Comparison of ENCODE assay signal across 14 cellular contexts in genomic region chr4:159169903-159170302, GRCh38.
DNase-seq lines count a peak whose midpoint lies in the region; ATAC-seq lines count a peak whose summit lies in the region.
"Had no signal": no experiment of that assay in that cellular context is flagged by ENCODE, and none has a peak within 500 bp of the region (broad histone marks: within the 10 kb centered on the region; RNA-seq: fewer than 3 reads in every experiment).

No MANE protein-coding gene starts in this region.

- H3K4me1 Mint-ChIP-seq in activated CD4-positive, alpha-beta memory T cell treated with anti-CD3 and anti-CD28 coated beads, Interleukin-2, amount 10 ng/mL, durations not matched to agents 7 days and 5 days: peaks cover 25% of the 10 kb centered on the region
- H3K4me1 Mint-ChIP-seq in activated T-helper 17 cell treated with anti-CD3 and anti-CD28 coated beads, Interleukin-2, amount 50 U/mL, for 72 hours: peaks cover 22% of the 10 kb centered on the region
- peaks cover 50% of the 10 kb centered on the region for H3K4me1 Mint-ChIP-seq in activated CD4-positive, alpha-beta T cell treated with anti-CD3 and anti-CD28 coated beads for 36 hours

- no peaks in the 10 kb centered on the region for H3K9me3 Mint-ChIP-seq in activated CD4-positive, alpha-beta memory T cell treated with anti-CD3 and anti-CD28 coated beads, Interleukin-2, amount 10 ng/mL, durations not matched to agents 7 days and 5 days
- H3K9me3 Mint-ChIP-seq in activated T-helper 17 cell treated with anti-CD3 and anti-CD28 coated beads, Interleukin-2, amount 50 U/mL, for 72 hours: no peaks in the 10 kb centered on the region
- H3K9me3 Mint-ChIP-seq in activated CD4-positive, alpha-beta T cell treated with anti-CD3 and anti-CD28 coated beads for 36 hours (ENCODE audit: low read depth): no peaks in the 10 kb centered on the region
- H3K9me3 Mint-ChIP-seq: dendritic cell treated with granulocyte-macrophage colony-stimulating factor and Interleukin-4, amounts not matched to agents 40 ng/mL and 50 ng/mL, for 4 days had no signal

- H3K27me3 ChIP-seq in BLaER1: no peaks in the 10 kb centered on the region
- H3K27me3 ChIP-seq: upper lobe of left lung had no signal

- H3K36me3 ChIP-seq in BLaER1: no peaks in the 10 kb centered on the region
- H3K36me3 ChIP-seq: upper lobe of left lung had no signal

- H3K4me2 ChIP-seq in BLaER1: peak overlapping the region; percentile 33; the same call in 1 of the 2 replicates

- no peaks in the 10 kb centered on the region for H3K36me3 Mint-ChIP-seq in activated CD4-positive, alpha-beta memory T cell treated with anti-CD3 and anti-CD28 coated beads, Interleukin-2, amount 10 ng/mL, durations not matched to agents 7 days and 5 days (ENCODE audit: low read depth)
- no peaks in the 10 kb centered on the region for H3K36me3 Mint-ChIP-seq in activated T-helper 17 cell treated with anti-CD3 and anti-CD28 coated beads, Interleukin-2, amount 50 U/mL, for 72 hours (ENCODE audit: low read depth)
- H3K36me3 Mint-ChIP-seq in activated CD4-positive, alpha-beta T cell treated with anti-CD3 and anti-CD28 coated beads for 36 hours (ENCODE audit: low read depth): no peaks in the 10 kb centered on the region

- CTCF ChIA-PET in activated CD4-positive, alpha-beta memory T cell treated with anti-CD3 and anti-CD28 coated beads, Interleukin-2, amount 10 ng/mL, durations not matched to agents 7 days and 5 days (lab: Charles Lee): no interaction called here
- CTCF ChIA-PET in activated CD4-positive, alpha-beta T cell treated with anti-CD3 and anti-CD28 coated beads for 36 hours (lab: Charles Lee): no interaction called here

- H3K9me3 ChIP-seq in BLaER1: no peaks in the 10 kb centered on the region
- H3K9me3 ChIP-seq: upper lobe of left lung had no signal

- DNase-seq in activated CD4-positive, alpha-beta memory T cell treated with anti-CD3 and anti-CD28 coated beads, Interleukin-2, amount 10 ng/mL, durations not matched to agents 7 days and 5 days: no peak
- DNase-seq in activated effector memory CD4-positive, alpha-beta T cell treated with Interleukin-2 at 50 U/mL for 16 hours: no peak
- DNase-seq in activated CD4-positive, alpha-beta T cell treated with anti-CD3 and anti-CD28 coated beads for 36 hours: no peak
- DNase-seq: activated CD8-positive, alpha-beta memory T cell treated with anti-CD3 and anti-CD28 coated beads, Interleukin-2, amount 50 U/mL, for 48 hours; NCI-H526 treated with DMSO at 0.1 percent for 48 hours; SHP77; upper lobe of left lung had no signal

- H3K27ac ChIP-seq in BLaER1: no peak overlapping the region
- H3K27ac ChIP-seq: upper lobe of left lung had no signal

- intact Hi-C loops in activated CD4-positive, alpha-beta T cell treated with anti-CD3 and anti-CD28 coated beads for 36 hours (cut with DNase I, micrococcal nuclease): loop anchor here in 1 of 2 experiments (10.0 kb wide), 1 partner anchor 915 kb away; no protein-coding TSS in a partner anchor

- H4K20me1 ChIP-seq in BLaER1: peaks cover 92% of the 10 kb centered on the region

- H3K4me1 ChIP-seq in BLaER1: peaks cover 52% of the 10 kb centered on the region

- H3K4me3 Mint-ChIP-seq in activated CD4-positive, alpha-beta memory T cell treated with anti-CD3 and anti-CD28 coated beads, Interleukin-2, amount 10 ng/mL, durations not matched to agents 7 days and 5 days: no peak overlapping the region
- no peak overlapping the region for H3K4me3 Mint-ChIP-seq in activated T-helper 17 cell treated with anti-CD3 and anti-CD28 coated beads, Interleukin-2, amount 50 U/mL, for 72 hours
- no peak overlapping the region for H3K4me3 Mint-ChIP-seq in activated CD4-positive, alpha-beta T cell treated with anti-CD3 and anti-CD28 coated beads for 36 hours
- H3K4me3 Mint-ChIP-seq: dendritic cell treated with granulocyte-macrophage colony-stimulating factor and Interleukin-4, amounts not matched to agents 40 ng/mL and 50 ng/mL, for 4 days had no signal

- H3K27me3 Mint-ChIP-seq in activated CD4-positive, alpha-beta memory T cell treated with anti-CD3 and anti-CD28 coated beads, Interleukin-2, amount 10 ng/mL, durations not matched to agents 7 days and 5 days: no peaks in the 10 kb centered on the region
- H3K27me3 Mint-ChIP-seq in activated T-helper 17 cell treated with anti-CD3 and anti-CD28 coated beads, Interleukin-2, amount 50 U/mL, for 72 hours: no peaks in the 10 kb centered on the region
- no peaks in the 10 kb centered on the region for H3K27me3 Mint-ChIP-seq in activated CD4-positive, alpha-beta T cell treated with anti-CD3 and anti-CD28 coated beads for 36 hours
- H3K27me3 Mint-ChIP-seq: dendritic cell treated with granulocyte-macrophage colony-stimulating factor and Interleukin-4, amounts not matched to agents 40 ng/mL and 50 ng/mL, for 4 days had no signal

- ATAC-seq in GM19395 (IDR thresholded peaks at IDR 0.05; ENCODE audit: unreplicated experiment) (peak; percentile 70), HG02610 (IDR thresholded peaks at IDR 0.05; ENCODE audit: unreplicated experiment) (peak; percentile 57), HG03175 (IDR thresholded peaks at IDR 0.05; ENCODE audit: unreplicated experiment) (peak; percentile 72)
- ATAC-seq in activated T-helper 17 cell treated with anti-CD3 and anti-CD28 coated beads, Interleukin-2, amount 50 U/mL, for 72 hours (replicated peaks): no peak
- ATAC-seq in activated CD4-positive, alpha-beta T cell treated with anti-CD3 and anti-CD28 coated beads for 36 hours: no peak
- ATAC-seq: HCT116 had no signal

- no peak overlapping the region for H3K9ac ChIP-seq in BLaER1

- POLR2A ChIA-PET in activated CD4-positive, alpha-beta memory T cell treated with anti-CD3 and anti-CD28 coated beads, Interleukin-2, amount 10 ng/mL, durations not matched to agents 7 days and 5 days (lab: Charles Lee): no interaction called here
- POLR2A ChIA-PET in activated CD4-positive, alpha-beta T cell treated with anti-CD3 and anti-CD28 coated beads for 36 hours (lab: Charles Lee): no interaction called here

- no peak overlapping the region for H3K27ac Mint-ChIP-seq in activated CD4-positive, alpha-beta memory T cell treated with anti-CD3 and anti-CD28 coated beads, Interleukin-2, amount 10 ng/mL, durations not matched to agents 7 days and 5 days
- H3K27ac Mint-ChIP-seq in activated T-helper 17 cell treated with anti-CD3 and anti-CD28 coated beads, Interleukin-2, amount 50 U/mL, for 72 hours: no peak overlapping the region
- no peak overlapping the region for H3K27ac Mint-ChIP-seq in activated CD4-positive, alpha-beta T cell treated with anti-CD3 and anti-CD28 coated beads for 36 hours
- H3K27ac Mint-ChIP-seq: dendritic cell treated with granulocyte-macrophage colony-stimulating factor and Interleukin-4, amounts not matched to agents 40 ng/mL and 50 ng/mL, for 4 days had no signal

- H3K4me3 ChIP-seq in BLaER1: no peak overlapping the region
- H3K4me3 ChIP-seq: upper lobe of left lung had no signal

Comparison
In these comparisons a context has a peak if more than half of its experiments do, and no peak if none do; other contexts are left out.
1. ATAC-seq: peak in GM19395 (single experiment), HG02610 (single experiment) and HG03175 (single experiment); none in activated T-helper 17 cell treated with anti-CD3 and anti-CD28 coated beads, Interleukin-2, amount 50 U/mL, for 72 hours (single experiment) and activated CD4-positive, alpha-beta T cell treated with anti-CD3 and anti-CD28 coated beads for 36 hours (single experiment).